Comparison of ENCODE assay signal across 29 cellular contexts in genomic region chrX:110806145-110806544, GRCh38. TPM values are rescaled to one million over a fixed set of nuclear protein-coding genes. Genes with fewer than 3 reads are reported as not detected.
A peak's percentile ranks its signal among the peaks of the same experiment; 100 is the strongest.
DNase-seq lines count a peak whose midpoint lies in the region; ATAC-seq and TF ChIP-seq lines count a peak whose summit lies in the region.
"Had no signal": no experiment of that assay in that cellular context is flagged by ENCODE, and none has a peak within 500 bp of the region (broad histone marks: within the 10 kb centered on the region; RNA-seq: fewer than 3 reads in every experiment).

No MANE protein-coding gene starts in this region.

- no peak overlapping the region for H2AFZ ChIP-seq in GM23248
- H2AFZ ChIP-seq: neural progenitor cell had no signal

- H3K4me2 ChIP-seq in GM23248 (ENCODE audit: unreplicated experiment): no peak overlapping the region
- H3K4me2 ChIP-seq: neural progenitor cell had no signal

- no peaks in the 10 kb centered on the region for H4K20me1 ChIP-seq in GM23248 (ENCODE audit: insufficient read depth)

- ATAC-seq in HG03095 (IDR thresholded peaks at IDR 0.05; ENCODE audit: unreplicated experiment) (no peak), GM21717 (IDR thresholded peaks at IDR 0.05; ENCODE audit: unreplicated experiment) (no peak)
- ATAC-seq: CD8-positive, alpha-beta T cell; HepG2; mucosa of descending colon had no signal

- H3K9me3 Mint-ChIP-seq in activated naive CD4-positive, alpha-beta T cell treated with anti-CD3 and anti-CD28 coated beads, Interleukin-2, amount 10 ng/mL, durations not matched to agents 7 days and 5 days: no peaks in the 10 kb centered on the region
- H3K9me3 Mint-ChIP-seq: activated naive CD4-positive, alpha-beta T cell treated with anti-CD3 and anti-CD28 coated beads, Interleukin-2, amount 50 U/mL, for 24 hours; CD8-positive, alpha-beta T cell; central memory CD8-positive, alpha-beta T cell; neural progenitor cell had no signal

- peak; percentile 83 for DNase-seq in GM23248
- peak; percentile 56 for DNase-seq in astrocyte of the cerebellum (ENCODE audit: low read depth)
- DNase-seq in fibroblast of the conjunctiva (ENCODE audit: low read depth): peak; percentile 14
- DNase-seq in stromal cell of bone marrow (ENCODE audit: low read depth): peak; percentile 30
- no peak for DNase-seq in activated naive CD4-positive, alpha-beta T cell treated with anti-CD3 and anti-CD28 coated beads, Interleukin-2, amount 10 ng/mL, durations not matched to agents 7 days and 5 days
- DNase-seq: activated CD4-positive, alpha-beta T cell treated with anti-CD3 and anti-CD28 coated beads, Interleukin-2, amount 50 U/mL, for 48 hours; activated CD4-positive, CD25-positive, alpha-beta regulatory T cell; activated CD8-positive, alpha-beta memory T cell treated with anti-CD3 and anti-CD28 coated beads, Interleukin-2, amount 50 U/mL, for 4 hours; anterior cingulate cortex; CD8-positive, alpha-beta T cell; DMS 273 treated with DMSO at 0.1 percent for 48 hours; dorsolateral prefrontal cortex; hypothalamus; lower lobe of right lung; mucosa of descending colon; NCI-H1092 treated with DMSO at 0.1 percent for 48 hours; NCI-H2029; NCI-H82; stimulated activated CD8-positive, alpha-beta memory T cell treated with anti-CD3 and anti-CD28 coated beads, Interleukin-4, amount 100 ng/mL, for 48 hours; T-helper 9 cell; trophoblast cell had no signal

- 8 to 15% methylated on average over 4 of the region's 4 CpGs for WGBS in GM23248 (ENCODE audit: low coverage in 1 of 2, low lambda C conversion rate in 2 of 2, missing lambda C conversion rate in 2 of 2), 2 experiments

- H3K27me3 Mint-ChIP-seq in activated naive CD4-positive, alpha-beta T cell treated with anti-CD3 and anti-CD28 coated beads, Interleukin-2, amount 10 ng/mL, durations not matched to agents 7 days and 5 days: no peaks in the 10 kb centered on the region
- H3K27me3 Mint-ChIP-seq: central memory CD8-positive, alpha-beta T cell had no signal

- no peak for TF ChIP-seq CTCF in astrocyte of the cerebellum (IDR thresholded peaks at IDR 0.05; ENCODE audit: low read depth, low read length, missing control alignments)

- H3K4me3 ChIP-seq in GM23248 (no peak overlapping the region), astrocyte of the cerebellum (ENCODE audit: low read depth, low read length) (no peak overlapping the region)
- H3K4me3 ChIP-seq: dorsolateral prefrontal cortex, HAP-1, lower lobe of right lung, mucosa of descending colon, neural progenitor cell had no signal

- no peaks in the 10 kb centered on the region for H3K9me3 ChIP-seq in GM23248 (ENCODE audit: low read depth)
- H3K9me3 ChIP-seq: HAP-1, lower lobe of right lung, mucosa of descending colon had no signal

- peaks cover 19% of the 10 kb centered on the region for H3K4me1 ChIP-seq in GM23248 (ENCODE audit: insufficient read depth)
- H3K4me1 ChIP-seq: lower lobe of right lung, neural progenitor cell had no signal

- in situ Hi-C loops in GM23248 (cut with MboI) (no loop called here), astrocyte of the cerebellum (cut with HindIII; ENCODE audit: low sequenced_read_pairs) (no loop called here)

- H3K27me3 ChIP-seq in GM23248 (replicated peaks; ENCODE audit: insufficient read depth): no peaks in the 10 kb centered on the region
- H3K27me3 ChIP-seq: neural progenitor cell had no signal

- H3K9me2 ChIP-seq in GM23248 (ENCODE audit: insufficient read depth): no peaks in the 10 kb centered on the region

- peaks cover 7% of the 10 kb centered on the region; the same call in 1 of the 2 replicates for H3F3A ChIP-seq in GM23248 (ENCODE audit: insufficient read depth)

- no peaks in the 10 kb centered on the region for H3K36me3 ChIP-seq in GM23248 (ENCODE audit: low read depth)
- H3K36me3 ChIP-seq: HAP-1, lower lobe of right lung, neural progenitor cell had no signal

- CTCF ChIA-PET in activated naive CD4-positive, alpha-beta T cell treated with anti-CD3 and anti-CD28 coated beads, Interleukin-2, amount 10 ng/mL, durations not matched to agents 7 days and 5 days (lab: Charles Lee): no interaction called here

- H3K4me1 Mint-ChIP-seq in activated naive CD4-positive, alpha-beta T cell treated with anti-CD3 and anti-CD28 coated beads, Interleukin-2, amount 10 ng/mL, durations not matched to agents 7 days and 5 days: no peaks in the 10 kb centered on the region
- H3K4me1 Mint-ChIP-seq: activated naive CD4-positive, alpha-beta T cell treated with anti-CD3 and anti-CD28 coated beads, Interleukin-2, amount 50 U/mL, for 24 hours; central memory CD8-positive, alpha-beta T cell; neural progenitor cell had no signal

- no peak overlapping the region for H3K27ac ChIP-seq in GM23248
- H3K27ac ChIP-seq: dorsolateral prefrontal cortex, lower lobe of right lung, neural progenitor cell had no signal

- no peak overlapping the region for H3K9ac ChIP-seq in GM23248
- H3K9ac ChIP-seq: neural progenitor cell had no signal

- no peaks in the 10 kb centered on the region for H3K36me3 Mint-ChIP-seq in activated naive CD4-positive, alpha-beta T cell treated with anti-CD3 and anti-CD28 coated beads, Interleukin-2, amount 10 ng/mL, durations not matched to agents 7 days and 5 days
- H3K36me3 Mint-ChIP-seq: activated naive CD4-positive, alpha-beta T cell treated with anti-CD3 and anti-CD28 coated beads, Interleukin-2, amount 50 U/mL, for 24 hours; CD8-positive, alpha-beta T cell; neural progenitor cell had no signal

- no peak overlapping the region for H3K4me3 Mint-ChIP-seq in activated naive CD4-positive, alpha-beta T cell treated with anti-CD3 and anti-CD28 coated beads, Interleukin-2, amount 10 ng/mL, durations not matched to agents 7 days and 5 days
- H3K4me3 Mint-ChIP-seq: activated naive CD4-positive, alpha-beta T cell treated with anti-CD3 and anti-CD28 coated beads, Interleukin-2, amount 50 U/mL, for 24 hours; CD8-positive, alpha-beta T cell; central memory CD8-positive, alpha-beta T cell; neural progenitor cell had no signal

- no peaks in the 10 kb centered on the region for H3K79me2 ChIP-seq in GM23248 (ENCODE audit: insufficient read depth)

- H3K27ac Mint-ChIP-seq in activated naive CD4-positive, alpha-beta T cell treated with anti-CD3 and anti-CD28 coated beads, Interleukin-2, amount 10 ng/mL, durations not matched to agents 7 days and 5 days: no peak overlapping the region
- H3K27ac Mint-ChIP-seq: activated naive CD4-positive, alpha-beta T cell treated with anti-CD3 and anti-CD28 coated beads, Interleukin-2, amount 50 U/mL, for 24 hours; CD8-positive, alpha-beta T cell; neural progenitor cell had no signal

RNA-seq across cellular contexts. Expression of gene CHRDL1, which starts 10.5 kb away (rescaled TPM):
- not detected in 2 replicates for total RNA-seq in GM23248 (2014; rRNA removed; shearing (Covaris generic))
- 0.06 TPM in 1 of 2 replicates, not detected in the other for polyA plus RNA-seq in GM23248 (2016; fragmentation: Nextera tagmentation; extraction: Ambion mirVana)
- total RNA-seq: CD8-positive, alpha-beta T cell; endothelial cell of umbilical vein; HepG2 had no signal
- polyA plus RNA-seq: endothelial cell of umbilical vein, HepG2 had no signal
